In the genomic region with DNA sequence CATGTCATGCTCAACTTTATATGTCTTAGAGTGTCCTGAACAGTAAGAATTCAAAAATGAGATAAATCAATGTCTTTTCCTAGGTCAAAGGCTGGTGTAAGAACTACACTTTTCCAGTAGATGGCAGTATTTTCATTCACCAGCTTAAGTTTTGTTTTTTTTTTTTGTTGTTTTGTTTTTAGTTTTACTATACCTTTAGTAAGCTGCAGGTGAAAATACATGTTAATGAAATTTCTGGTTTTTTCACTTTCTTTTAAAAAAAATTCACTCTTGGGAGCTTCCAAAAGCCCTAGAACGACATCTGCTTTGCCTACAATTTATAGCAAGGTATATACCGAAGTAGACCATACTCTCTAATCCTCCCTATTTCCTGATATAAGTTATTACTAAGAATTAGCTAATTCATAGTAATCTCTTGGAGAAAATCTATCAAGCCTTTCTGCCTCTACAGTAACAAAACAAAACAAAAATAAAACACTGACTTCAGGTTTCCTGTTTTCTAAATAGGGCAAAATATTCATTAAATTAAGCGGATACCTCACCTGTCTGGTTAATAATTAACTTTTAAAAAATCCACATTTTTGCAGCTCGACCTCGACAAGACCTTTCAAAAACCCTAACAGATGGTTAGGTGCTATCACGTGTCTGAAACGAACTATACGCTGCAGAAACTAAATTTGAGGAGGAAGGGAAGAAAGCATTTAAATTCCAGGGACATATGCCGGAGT, we compare ENCODE assay signal across 8 cellular contexts. TPM values are rescaled to one million over a fixed set of nuclear protein-coding genes. Genes with fewer than 3 reads are reported as not detected.
A peak's percentile ranks its signal among the peaks of the same experiment; 100 is the strongest.
DNase-seq lines count a peak whose midpoint lies in the region; ATAC-seq and TF ChIP-seq lines count a peak whose summit lies in the region.

No MANE protein-coding gene starts in this region.

- H3K4me2 ChIP-seq in HCT116 (ENCODE audit: low read length) (peak overlapping the region; percentile 96), OCI-LY3 (ENCODE audit: low read length) (peak overlapping the region; percentile 99)

- no peak for ATAC-seq in HCT116
- ATAC-seq in HG02610 (IDR thresholded peaks at IDR 0.05; ENCODE audit: unreplicated experiment) = no peak
- no peak for ATAC-seq in HG03097 (IDR thresholded peaks at IDR 0.05; ENCODE audit: low FRiP score, unreplicated experiment)

- H3K27me3 ChIP-seq in HCT116 (ENCODE audit: insufficient read depth, low read length) (no peaks in the 10 kb centered on the region), OCI-LY3 (ENCODE audit: low read depth, low read length) (peaks cover 24% of the 10 kb centered on the region), mucosa of rectum (ENCODE audit: control insufficient read depth in 2 of 2, insufficient read depth in 2 of 2, low read length in 2 of 2) (no peaks in the 10 kb centered on the region)

- H3K4me1 ChIP-seq in HCT116 (ENCODE audit: control insufficient read depth in 1 of 2, insufficient read depth in 2 of 2, low read length in 2 of 2) = peaks cover 10 to 32% of the 10 kb centered on the region in 2 experiments
- H3K4me1 ChIP-seq in OCI-LY3 (ENCODE audit: low read length) = peaks cover 10% of the 10 kb centered on the region
- H3K4me1 ChIP-seq in mucosa of rectum (ENCODE audit: control insufficient read depth in 2 of 2, insufficient read depth in 2 of 2, low read length in 2 of 2) = peaks cover 13 to 14% of the 10 kb centered on the region in 2 donors

- H3K4me3 ChIP-seq in HCT116 (replicated peaks in 1 of 2; ENCODE audit: low read depth in 1 of 2, low read length in 2 of 2) (peak overlapping the region; percentile 61 to 73), OCI-LY3 (ENCODE audit: low read length) (peak overlapping the region; percentile 90), coronary artery (peak overlapping the region; percentile 91), mucosa of rectum (ENCODE audit: low read length in 2 of 2) (peak overlapping the region; percentile 80 to 88)

- POLR2A ChIA-PET in HCT116 (lab: Charles Lee) = interaction anchor here (1.4 to 3.8 kb wide), 2 partner anchors 209 to 242 kb away, joined by 5 to 24 read pairs; no protein-coding TSS in a partner anchor

- H3K9me2 ChIP-seq in HCT116 (ENCODE audit: insufficient read depth) = no peaks in the 10 kb centered on the region

- H3K36me3 ChIP-seq in HCT116 (ENCODE audit: control insufficient read depth in 1 of 2, insufficient read depth in 2 of 2, low read length in 2 of 2) = no peaks in the 10 kb centered on the region
- no peaks in the 10 kb centered on the region for H3K36me3 ChIP-seq in OCI-LY3 (replicated peaks; ENCODE audit: low read depth, low read length)
- H3K36me3 ChIP-seq in mucosa of rectum (ENCODE audit: control insufficient read depth in 2 of 2, insufficient read depth in 2 of 2, low read length in 2 of 2) = no peaks in the 10 kb centered on the region

- CTCF ChIA-PET in HCT116 (lab: Charles Lee) = interaction anchor here (0.5 to 5.4 kb wide), 23 partner anchors 8 to 597 kb away, joined by 3 to 131 read pairs (median 4); a partner anchor contains a TSS

- TF ChIP-seq CTCF in HCT116 (IDR thresholded peaks at IDR 0.05 in 2 of 3, conservative IDR thresholded peaks at IDR 0.05 in 1 of 3; ENCODE audit: borderline replicate concordance in 1 of 3, insufficient read depth in 1 of 3, low read depth in 2 of 3, low read length in 2 of 3) = peak; percentile 56 to 88 (median 86)
- TF ChIP-seq CTCF in OCI-LY3 (IDR thresholded peaks at IDR 0.05; ENCODE audit: low read depth, low read length) = peak; percentile 83
- peak; percentile 64 for TF ChIP-seq CTCF in coronary artery (IDR thresholded peaks at IDR 0.05)

- H3K9ac ChIP-seq in HCT116 (ENCODE audit: low read length) (peak overlapping the region; percentile 76), OCI-LY3 (ENCODE audit: low read length) (no peak overlapping the region), mucosa of rectum (ENCODE audit: low read depth in 1 of 2, low read length in 2 of 2) (peak overlapping the region; percentile 87 to 99)

- peak overlapping the region; percentile 12 for H2AFZ ChIP-seq in HCT116 (ENCODE audit: low read depth, low read length, poor library complexity, severe bottlenecking)
- H2AFZ ChIP-seq in OCI-LY3 (ENCODE audit: low read depth, low read length) = no peak overlapping the region

- H4K20me1 ChIP-seq in HCT116 (ENCODE audit: insufficient read depth) (no peaks in the 10 kb centered on the region), OCI-LY3 (ENCODE audit: insufficient read depth, low read length) (no peaks in the 10 kb centered on the region)

- RAD21 ChIA-PET in HCT116 (lab: Charles Lee; ENCODE audit: low non-redundant PET in 1 of 2, low total read pairs in 2 of 2, uncharacterized antibody in 2 of 2, unreplicated experiment in 2 of 2) = interaction anchor here (0.9 to 3.0 kb wide), 6 partner anchors 76 to 242 kb away, joined by 3 to 16 read pairs (median 4); no protein-coding TSS in a partner anchor

- intact Hi-C loops in HCT116 (cut with micrococcal nuclease) = loop anchor here (1.0 to 2.0 kb wide), 4 partner anchors 127 to 329 kb away; no protein-coding TSS in a partner anchor

- peak overlapping the region; percentile 74; the same call in 1 of the 2 replicates for H3K27ac ChIP-seq in HCT116 (ENCODE audit: low read depth, low read length)
- H3K27ac ChIP-seq in OCI-LY3 (ENCODE audit: low read length) = no peak overlapping the region
- H3K27ac ChIP-seq in coronary artery = peak overlapping the region; percentile 98
- peak overlapping the region; percentile 99 for H3K27ac ChIP-seq in mucosa of rectum (ENCODE audit: low read depth in 2 of 2, low read length in 2 of 2)

- H3K9me3 ChIP-seq in HCT116 (ENCODE audit: control insufficient read depth in 1 of 2, insufficient read depth in 1 of 2, low read depth in 1 of 2, low read length in 2 of 2) = no peaks in the 10 kb centered on the region
- no peaks in the 10 kb centered on the region for H3K9me3 ChIP-seq in OCI-LY3 (ENCODE audit: insufficient read depth, low read length)
- H3K9me3 ChIP-seq in mucosa of rectum (ENCODE audit: control insufficient read depth in 2 of 2, low read length in 2 of 2) = no peaks in the 10 kb centered on the region

- no peak for TF ChIP-seq POLR2A in HCT116 (IDR thresholded peaks at IDR 0.05; ENCODE audit: borderline replicate concordance, extremely low read depth, insufficient read depth, insufficient read length)

- no TSS peak for BruUV-seq in HCT116 (replicated peaks; lab: Mats Ljungman, UMichigan)

- peak; percentile 84 for TF ChIP-seq RAD21 in HCT116 (IDR thresholded peaks at IDR 0.05; ENCODE audit: low read depth)

- H3K79me2 ChIP-seq in HCT116 (ENCODE audit: insufficient read depth, low read length) = peaks cover 4% of the 10 kb centered on the region; the same call in 1 of the 2 replicates
- H3K79me2 ChIP-seq in OCI-LY3 (ENCODE audit: low read length) = no peaks in the 10 kb centered on the region

- peak; percentile 22 for DNase-seq in COR-L47 (lab: John Stamatoyannopoulos, UW)
- DNase-seq in HCT116 (ENCODE audit: low read depth, low spot score) = no peak
- DNase-seq in coronary artery (ENCODE audit: low spot score) = no peak
- DNase-seq in DMS153 treated with DMSO at 0.1 percent for 48 hours (lab: John Stamatoyannopoulos, UW; ENCODE audit: unreplicated experiment) = no peak

TF ChIP-seq in HCT116, 20 proteins besides CTCF, POLR2A, EP300 and RAD21 (continues in another document):
- TF ChIP-seq EZH2 (IDR thresholded peaks at IDR 0.05) (no peak), YY1 (IDR thresholded peaks at IDR 0.05; ENCODE audit: extremely low read depth, insufficient replicate concordance, low read depth, low read length) (no peak), POLR2AphosphoS5 (IDR thresholded peaks at IDR 0.05; ENCODE audit: low read depth, low read length) (no peak), EZH2phosphoT487 (IDR thresholded peaks at IDR 0.05; ENCODE audit: borderline replicate concordance) (no peak), TCF7L2 (IDR thresholded peaks at IDR 0.05; ENCODE audit: borderline replicate concordance, extremely low read depth, insufficient read depth, insufficient read length) (no peak), FOSL1 (IDR thresholded peaks at IDR 0.05; ENCODE audit: low read depth) (no peak), ZFX (IDR thresholded peaks at IDR 0.05) (no peak), SP1 (IDR thresholded peaks at IDR 0.05; ENCODE audit: low read depth) (no peak), CBX3 (IDR thresholded peaks at IDR 0.05; ENCODE audit: low read depth) (no peak), SIN3A (IDR thresholded peaks at IDR 0.05; ENCODE audit: low read depth) (no peak), SRF (IDR thresholded peaks at IDR 0.05; ENCODE audit: low read depth) (no peak)
- TF ChIP-seq, protein P1, sequence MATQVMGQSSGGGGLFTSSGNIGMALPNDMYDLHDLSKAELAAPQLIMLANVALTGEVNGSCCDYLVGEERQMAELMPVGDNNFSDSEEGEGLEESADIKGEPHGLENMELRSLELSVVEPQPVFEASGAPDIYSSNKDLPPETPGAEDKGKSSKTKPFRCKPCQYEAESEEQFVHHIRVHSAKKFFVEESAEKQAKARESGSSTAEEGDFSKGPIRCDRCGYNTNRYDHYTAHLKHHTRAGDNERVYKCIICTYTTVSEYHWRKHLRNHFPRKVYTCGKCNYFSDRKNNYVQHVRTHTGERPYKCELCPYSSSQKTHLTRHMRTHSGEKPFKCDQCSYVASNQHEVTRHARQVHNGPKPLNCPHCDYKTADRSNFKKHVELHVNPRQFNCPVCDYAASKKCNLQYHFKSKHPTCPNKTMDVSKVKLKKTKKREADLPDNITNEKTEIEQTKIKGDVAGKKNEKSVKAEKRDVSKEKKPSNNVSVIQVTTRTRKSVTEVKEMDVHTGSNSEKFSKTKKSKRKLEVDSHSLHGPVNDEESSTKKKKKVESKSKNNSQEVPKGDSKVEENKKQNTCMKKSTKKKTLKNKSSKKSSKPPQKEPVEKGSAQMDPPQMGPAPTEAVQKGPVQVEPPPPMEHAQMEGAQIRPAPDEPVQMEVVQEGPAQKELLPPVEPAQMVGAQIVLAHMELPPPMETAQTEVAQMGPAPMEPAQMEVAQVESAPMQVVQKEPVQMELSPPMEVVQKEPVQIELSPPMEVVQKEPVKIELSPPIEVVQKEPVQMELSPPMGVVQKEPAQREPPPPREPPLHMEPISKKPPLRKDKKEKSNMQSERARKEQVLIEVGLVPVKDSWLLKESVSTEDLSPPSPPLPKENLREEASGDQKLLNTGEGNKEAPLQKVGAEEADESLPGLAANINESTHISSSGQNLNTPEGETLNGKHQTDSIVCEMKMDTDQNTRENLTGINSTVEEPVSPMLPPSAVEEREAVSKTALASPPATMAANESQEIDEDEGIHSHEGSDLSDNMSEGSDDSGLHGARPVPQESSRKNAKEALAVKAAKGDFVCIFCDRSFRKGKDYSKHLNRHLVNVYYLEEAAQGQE (IDR thresholded peaks at IDR 0.05; ENCODE audit: low read depth) = no peak
- TF ChIP-seq, protein P2, sequence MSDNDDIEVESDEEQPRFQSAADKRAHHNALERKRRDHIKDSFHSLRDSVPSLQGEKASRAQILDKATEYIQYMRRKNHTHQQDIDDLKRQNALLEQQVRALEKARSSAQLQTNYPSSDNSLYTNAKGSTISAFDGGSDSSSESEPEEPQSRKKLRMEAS (IDR thresholded peaks at IDR 0.05) = no peak

RNA-seq across cellular contexts. Expression of a gene that starts 2.7 kb away (rescaled TPM):
- 9.0 TPM for total RNA-seq in HCT116 (2021; ENCODE audit: unreplicated experiment)
- polyA plus RNA-seq in HCT116 (2012) = 4.9 and 7.1 TPM in 2 replicates

RNA-seq across cellular contexts. Expression of a gene that starts 54.5 kb away (rescaled TPM):
- 15.9 TPM for total RNA-seq in HCT116 (2021; ENCODE audit: unreplicated experiment)
- polyA plus RNA-seq in HCT116 (2012) = 8.1 and 13.1 TPM in 2 replicates
